Comparison of ENCODE assay signal across 16 cellular contexts in genomic region chr4:71487324-71487677, GRCh38.
A peak's percentile ranks its signal among the peaks of the same experiment; 100 is the strongest.
DNase-seq lines count a peak whose midpoint lies in the region; ATAC-seq and TF ChIP-seq lines count a peak whose summit lies in the region.
"Had no signal": no experiment of that assay in that cellular context is flagged by ENCODE, and none has a peak within 500 bp of the region (broad histone marks: within the 10 kb centered on the region; RNA-seq: fewer than 3 reads in every experiment).

No MANE protein-coding gene starts in this region.

- no peak overlapping the region for H2AK5ac ChIP-seq in neuronal stem cell (ENCODE audit: low read depth, low read length)

- H2BK12ac ChIP-seq in neuronal stem cell (ENCODE audit: low read length), result no peak overlapping the region

- no peak overlapping the region for H4K91ac ChIP-seq in neuronal stem cell (ENCODE audit: low read depth, low read length, poor library complexity)

- H3K36me3 ChIP-seq in SK-N-MC (ENCODE audit: insufficient read depth, low read length) (0 out of 2 replicates have a peak, but pooled peaks cover 3% of the 10 kb centered on the region), heart right ventricle (no peaks in the 10 kb centered on the region), neuronal stem cell (replicated peaks in 1 of 2; ENCODE audit: control insufficient read depth in 2 of 2, insufficient read depth in 2 of 2, low read length in 2 of 2) (no peaks in the 10 kb centered on the region)
- H3K36me3 ChIP-seq: WERI-Rb-1 had no signal

- ATAC-seq in heart right ventricle, result peak in 6 of 8 donors; percentile 64 to 93 (median 78)
- ATAC-seq: GM12878, mucosa of descending colon had no signal

- H3K18ac ChIP-seq in neuronal stem cell (ENCODE audit: low read length), result no peak overlapping the region

- no peak overlapping the region for H3K23ac ChIP-seq in neuronal stem cell (ENCODE audit: low read depth, low read length, poor library complexity)

- H2BK15ac ChIP-seq in neuronal stem cell (ENCODE audit: low read length), result no peak overlapping the region

- no peak overlapping the region for H3K14ac ChIP-seq in neuronal stem cell (ENCODE audit: low read length)

- H3K27me3 ChIP-seq in heart right ventricle, result no peaks in the 10 kb centered on the region
- H3K27me3 ChIP-seq in neuronal stem cell (ENCODE audit: control insufficient read depth in 3 of 3, insufficient read depth in 3 of 3, low read depth in 1 of 3, low read length in 3 of 3), result no peaks in the 10 kb centered on the region

- H3K27ac ChIP-seq in 22Rv1 (peak overlapping the region; percentile 17), SK-N-MC (peak overlapping the region; percentile 21; the same call in 1 of the 2 replicates), heart right ventricle (peak overlapping the region in 4 of 10 donors; percentile 1 to 42 (median 8)), neuronal stem cell (replicated peaks; ENCODE audit: low read length) (no peak overlapping the region)
- H3K27ac ChIP-seq: WERI-Rb-1 had no signal

- peaks cover 0 to 19% (median 7%) of the 10 kb centered on the region in 9 donors for H3K4me1 ChIP-seq in heart right ventricle
- peaks cover 0 to 8% of the 10 kb centered on the region in 2 donors for H3K4me1 ChIP-seq in neuronal stem cell (ENCODE audit: control insufficient read depth in 2 of 2, insufficient read depth in 1 of 2, low read depth in 1 of 2, low read length in 2 of 2)

- H2AFZ ChIP-seq in neuronal stem cell (ENCODE audit: low read length), result peak overlapping the region; percentile 65

- H2BK120ac ChIP-seq in neuronal stem cell (ENCODE audit: low read depth, low read length), result no peak overlapping the region

- H3K9ac ChIP-seq in SK-N-MC (ENCODE audit: insufficient read length), result no peak overlapping the region
- H3K9ac ChIP-seq in neuronal stem cell (ENCODE audit: low read depth, low read length, poor library complexity), result no peak overlapping the region

- H3K79me1 ChIP-seq in neuronal stem cell (ENCODE audit: low read depth, low read length), result no peaks in the 10 kb centered on the region

- H3K9me3 ChIP-seq in SK-N-MC (ENCODE audit: low read depth, low read length) (0 out of 2 replicates have a peak, but pooled peaks cover 3% of the 10 kb centered on the region), heart right ventricle (no peaks in the 10 kb centered on the region), neuronal stem cell (replicated peaks in 1 of 2; ENCODE audit: control insufficient read depth in 2 of 2, insufficient read depth in 1 of 2, low read depth in 1 of 2, low read length in 2 of 2) (peaks cover 0 to 11% of the 10 kb centered on the region in 2 donors)
- H3K9me3 ChIP-seq: mucosa of descending colon had no signal

- H4K8ac ChIP-seq in neuronal stem cell (ENCODE audit: low read depth, low read length), result no peak overlapping the region

- WGBS in heart right ventricle, 2 donors, result 10% methylated on average over 2 of the region's 2 CpGs
- WGBS in neuronal stem cell (ENCODE audit: extremely low coverage in 2 of 2, insufficient read length in 2 of 2, insufficient replicate concordance in 1 of 2), 2 donors, result no CpG with 5 or more reads among the region's 2 CpGs

- no peak overlapping the region for H2BK5ac ChIP-seq in neuronal stem cell (ENCODE audit: low read length)

- intact Hi-C loops in heart right ventricle (cut with DNase I), result no loop called here

- H3K4ac ChIP-seq in neuronal stem cell (ENCODE audit: low read length), result no peak overlapping the region

- H3K4me3 ChIP-seq in SK-N-MC, result no peak overlapping the region
- H3K4me3 ChIP-seq in heart right ventricle, result peak overlapping the region in 1 of 10 donors; percentile 9
- H3K4me3 ChIP-seq in neuronal stem cell (ENCODE audit: low read length in 2 of 2), result peak overlapping the region in 1 of 2 donors; percentile 25
- H3K4me3 ChIP-seq: GM12878, mucosa of descending colon had no signal

- H3K4me2 ChIP-seq in neuronal stem cell (ENCODE audit: insufficient read depth, low read length, poor library complexity, severe bottlenecking), result no peak overlapping the region

- TF ChIP-seq CTCF in 22Rv1 (IDR thresholded peaks at IDR 0.05), result no peak
- TF ChIP-seq CTCF in heart right ventricle (IDR thresholded peaks at IDR 0.05), result no peak

- DNase-seq in SK-N-MC (ENCODE audit: low read depth, low spot score) (no peak), heart right ventricle (no peak), neuronal stem cell (ENCODE audit: low spot score) (peak; percentile 17), KG1 (lab: John Stamatoyannopoulos, UW) (no peak), COLO829 (ENCODE audit: low spot score) (no peak), SKM-1 treated with dmso at 0.1 percent for 144 hours (lab: John Stamatoyannopoulos, UW; ENCODE audit: unreplicated experiment) (no peak)
- DNase-seq in activated CD4-positive, alpha-beta T cell treated with anti-CD3 and anti-CD28 coated beads, Interleukin-2, amount 50 U/mL, for 1 hour, result no peak
- DNase-seq: ACHN; HCEC 1CT; mucosa of descending colon; NCI-H1436 treated with DMSO at 0.1 percent for 48 hours; SHP77 treated with DMSO at 0.1 percent for 48 hours; stimulated activated CD4-positive, alpha-beta T cell treated with anti-CD3 and anti-CD28 coated beads, Interleukin-15, amount 100 ng/mL, for 24 hours; WERI-Rb-1 had no signal
